In genomic region chr9:111148994-111149759, GRCh38 we compare ENCODE assay signal across 1 cellular context.
TF ChIP-seq lines count a peak whose summit lies in the region.

No MANE protein-coding gene starts in this region.

TF ChIP-seq in HCT116, 20 proteins besides CTCF, POLR2A, EP300 and RAD21 (continued from another document):
- TF ChIP-seq, protein P1, sequence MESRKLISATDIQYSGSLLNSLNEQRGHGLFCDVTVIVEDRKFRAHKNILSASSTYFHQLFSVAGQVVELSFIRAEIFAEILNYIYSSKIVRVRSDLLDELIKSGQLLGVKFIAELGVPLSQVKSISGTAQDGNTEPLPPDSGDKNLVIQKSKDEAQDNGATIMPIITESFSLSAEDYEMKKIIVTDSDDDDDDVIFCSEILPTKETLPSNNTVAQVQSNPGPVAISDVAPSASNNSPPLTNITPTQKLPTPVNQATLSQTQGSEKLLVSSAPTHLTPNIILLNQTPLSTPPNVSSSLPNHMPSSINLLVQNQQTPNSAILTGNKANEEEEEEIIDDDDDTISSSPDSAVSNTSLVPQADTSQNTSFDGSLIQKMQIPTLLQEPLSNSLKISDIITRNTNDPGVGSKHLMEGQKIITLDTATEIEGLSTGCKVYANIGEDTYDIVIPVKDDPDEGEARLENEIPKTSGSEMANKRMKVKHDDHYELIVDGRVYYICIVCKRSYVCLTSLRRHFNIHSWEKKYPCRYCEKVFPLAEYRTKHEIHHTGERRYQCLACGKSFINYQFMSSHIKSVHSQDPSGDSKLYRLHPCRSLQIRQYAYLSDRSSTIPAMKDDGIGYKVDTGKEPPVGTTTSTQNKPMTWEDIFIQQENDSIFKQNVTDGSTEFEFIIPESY (IDR thresholded peaks at IDR 0.05; ENCODE audit: extremely low read depth, insufficient replicate concordance, low read length), result no peak
- no peak for TF ChIP-seq EZH2 (IDR thresholded peaks at IDR 0.05)
